In genomic region chr6:160974304-160974771, GRCh38 we compare ENCODE assay signal across 9 cellular contexts. TPM values are rescaled to one million over a fixed set of nuclear protein-coding genes. Genes with fewer than 3 reads are reported as not detected.
DNase-seq lines count a peak whose midpoint lies in the region; ATAC-seq and TF ChIP-seq lines count a peak whose summit lies in the region.
"Had no signal": no experiment of that assay in that cellular context is flagged by ENCODE, and none has a peak within 500 bp of the region (broad histone marks: within the 10 kb centered on the region; RNA-seq: fewer than 3 reads in every experiment).

No MANE protein-coding gene starts in this region.

- no peaks in the 10 kb centered on the region for H4K20me1 ChIP-seq in fibroblast of lung (ENCODE audit: control insufficient read depth, extremely low read depth, insufficient read depth, low read length)

- H3K9ac ChIP-seq in fibroblast of lung (ENCODE audit: insufficient read depth, low read length) = no peak overlapping the region

- ATAC-seq in GM19452 (IDR thresholded peaks at IDR 0.05; ENCODE audit: unreplicated experiment) (no peak), GM19455 (IDR thresholded peaks at IDR 0.05; ENCODE audit: unreplicated experiment) (no peak)

- peaks cover 2% of the 10 kb centered on the region; the same call in 1 of the 2 replicates for H3K9me3 ChIP-seq in MG63
- H3K9me3 ChIP-seq in fibroblast of lung (ENCODE audit: control insufficient read depth, insufficient read depth, low read depth, low read length) = no peaks in the 10 kb centered on the region
- H3K9me3 ChIP-seq: BE2C had no signal

- peak; percentile 64 for DNase-seq in A172 (ENCODE audit: low spot score)
- peak; percentile 94 for DNase-seq in MG63
- DNase-seq in fibroblast of lung (ENCODE audit: low read depth in 2 of 2) = peak; percentile 93 to 95
- DNase-seq in midbrain (lab: John Stamatoyannopoulos, UW) = peak; percentile 19
- DNase-seq in NCI-H187 treated with DMSO at 0.1 percent for 48 hours (lab: John Stamatoyannopoulos, UW) = no peak
- DNase-seq in activated naive CD4-positive, alpha-beta T cell treated with anti-CD3 and anti-CD28 coated beads, Interleukin-2, amount 50 U/mL, for 16 hours = no peak
- DNase-seq: BE2C had no signal

- no peaks in the 10 kb centered on the region for H3K79me2 ChIP-seq in fibroblast of lung (ENCODE audit: control insufficient read depth, insufficient read depth, low read length)

- no peak for TF ChIP-seq CTCF in fibroblast of lung (conservative IDR thresholded peaks at IDR 0.05 in 1 of 2, IDR thresholded peaks at IDR 0.05 in 1 of 2; ENCODE audit: low read depth in 1 of 2, low read length in 2 of 2)

- H3K27me3 ChIP-seq in MG63 (no peaks in the 10 kb centered on the region), fibroblast of lung (ENCODE audit: control insufficient read depth, insufficient read depth, low read length) (no peaks in the 10 kb centered on the region)
- H3K27me3 ChIP-seq: BE2C had no signal

- peak overlapping the region; percentile 70 for H3K27ac ChIP-seq in fibroblast of lung (ENCODE audit: insufficient read depth, low read length)

- no peak overlapping the region for H2AFZ ChIP-seq in fibroblast of lung (ENCODE audit: low read length)

- H3K4me1 ChIP-seq in fibroblast of lung (ENCODE audit: control insufficient read depth, extremely low read depth, insufficient read depth, low read length) = peaks cover 9% of the 10 kb centered on the region
- H3K4me1 ChIP-seq: BE2C had no signal

- peak overlapping the region; percentile 70 for H3K4me2 ChIP-seq in fibroblast of lung (ENCODE audit: extremely low read depth, insufficient read depth, low read length)

- H3K36me3 ChIP-seq in MG63 (no peaks in the 10 kb centered on the region), fibroblast of lung (ENCODE audit: control insufficient read depth, insufficient read depth, low read length) (no peaks in the 10 kb centered on the region)
- H3K36me3 ChIP-seq: BE2C had no signal

- no peak overlapping the region for H3K4me3 ChIP-seq in MG63
- H3K4me3 ChIP-seq in fibroblast of lung (replicated peaks in 1 of 4; ENCODE audit: control extremely low read depth in 1 of 4, insufficient read depth in 1 of 4, low read depth in 3 of 4, low read length in 4 of 4) = no peak overlapping the region

RNA-seq across cellular contexts. Expression of gene MAP3K4, which starts 17.2 kb away (rescaled TPM):
- 17.8 and 19.5 TPM in 2 replicates for total RNA-seq in A172 (2014; rRNA removed; shearing (Covaris generic))
- 11.0 and 13.5 TPM in 2 replicates for total RNA-seq in MG63 (2014; rRNA removed; shearing (Covaris generic); ENCODE audit: low replicate concordance)
- 35.2 and 44.4 TPM in 2 replicates for total RNA-seq in fibroblast of lung
- polyA plus RNA-seq in fibroblast of lung = 9.1 and 12.7 TPM in 2 replicates
- polyA plus RNA-seq in fibroblast of lung (2012) = 8.4 and 10.7 TPM in 2 replicates
- 9.0 and 9.2 TPM in 2 replicates for polyA minus RNA-seq in fibroblast of lung (ENCODE audit: low replicate concordance)

Comparison
In these comparisons a context has a peak if more than half of its experiments do, and no peak if none do; other contexts are left out.
1. DNase-seq: peak in A172 (single experiment), MG63 (single experiment), fibroblast of lung (2 of 2) and midbrain (single experiment); none in NCI-H187 treated with DMSO at 0.1 percent for 48 hours (single experiment) and activated naive CD4-positive, alpha-beta T cell treated with anti-CD3 and anti-CD28 coated beads, Interleukin-2, amount 50 U/mL, for 16 hours (single experiment).